Comparison of ENCODE assay signal across 26 cellular contexts in the genomic region with DNA sequence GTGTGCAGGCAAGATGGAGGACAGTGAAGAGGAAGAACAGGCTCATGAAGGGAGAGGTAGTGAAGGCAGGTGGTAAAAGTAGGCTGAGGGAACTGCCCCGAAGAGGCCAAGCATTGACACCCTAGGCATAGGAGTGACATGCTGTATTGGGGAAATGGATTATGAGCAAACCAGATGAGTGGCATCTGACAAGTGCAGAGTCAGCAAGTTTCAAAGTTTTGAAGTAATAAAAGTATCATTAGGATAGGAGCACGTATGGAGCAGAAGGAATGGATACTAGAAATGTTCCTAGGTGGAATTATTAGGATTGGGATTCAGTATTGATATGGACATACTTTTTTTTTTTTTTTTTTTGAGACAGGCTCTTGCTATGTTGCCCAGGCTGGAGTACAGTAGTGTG.
"Had no signal": no experiment of that assay in that cellular context is flagged by ENCODE, and none has a peak within 500 bp of the region (broad histone marks: within the 10 kb centered on the region; RNA-seq: fewer than 3 reads in every experiment).

No MANE protein-coding gene starts in this region.

- DNase-seq: activated CD4-positive, alpha-beta T cell treated with anti-CD3 and anti-CD28 coated beads for 48 hours; activated CD4-positive, alpha-beta T cell treated with anti-CD3 and anti-CD28 coated beads, Interleukin-2, amount 50 U/mL, for 48 hours; activated CD8-positive, alpha-beta memory T cell treated with anti-CD3 and anti-CD28 coated beads for 24 hours; activated effector memory CD4-positive, alpha-beta T cell treated with anti-CD3 and anti-CD28 coated beads, Interleukin-2, amount 50 U/mL, for 16 hours; activated naive CD4-positive, alpha-beta T cell treated with anti-CD3 and anti-CD28 coated beads for 36 hours; activated naive CD8-positive, alpha-beta T cell treated with anti-CD3 and anti-CD28 coated beads, Interleukin-2, amount 10 ng/mL, durations not matched to agents 7 days and 5 days; amniotic stem cell; brain microvascular endothelial cell; dorsolateral prefrontal cortex; effector memory CD4-positive, alpha-beta T cell; islet precursor cell; left cardiac atrium; mesenchymal stem cell; natural killer cell; stimulated activated CD4-positive, alpha-beta T cell treated with anti-CD3 and anti-CD28 coated beads, Interleukin-15, amount 100 ng/mL, for 24 hours; stimulated activated CD4-positive, alpha-beta T cell treated with anti-CD3 and anti-CD28 coated beads, Interleukin-2, amount 100 ng/mL, for 24 hours; stimulated activated naive CD4-positive, alpha-beta T cell; tibial artery; WERI-Rb-1 had no signal

- H3K9me3 ChIP-seq: gastroesophageal sphincter, suprapubic skin, tibial artery had no signal

- H3K27ac ChIP-seq: brain microvascular endothelial cell, coronary artery, dorsolateral prefrontal cortex, gastroesophageal sphincter, hepatocyte, suprapubic skin, tibial artery, WERI-Rb-1 had no signal

- ATAC-seq: activated CD4-positive, CD25-positive, alpha-beta regulatory T cell treated with anti-CD3 and anti-CD28 coated beads, Interleukin-2, amount 50 U/mL, for 24 hours; gastroesophageal sphincter; left cardiac atrium; natural killer cell had no signal

- H3K4me2 ChIP-seq: hepatocyte had no signal

- FAIRE-seq: astrocyte, TTC549 had no signal

- H3K27me3 ChIP-seq: brain microvascular endothelial cell, dorsolateral prefrontal cortex, gastroesophageal sphincter, hepatocyte, suprapubic skin, tibial artery had no signal

- H3K4me3 ChIP-seq: coronary artery, dorsolateral prefrontal cortex, gastroesophageal sphincter, hepatocyte, suprapubic skin, tibial artery had no signal

- H3K36me3 ChIP-seq: brain microvascular endothelial cell had no signal
